ENCODE assay signal across 6 cellular contexts in the genomic region with DNA sequence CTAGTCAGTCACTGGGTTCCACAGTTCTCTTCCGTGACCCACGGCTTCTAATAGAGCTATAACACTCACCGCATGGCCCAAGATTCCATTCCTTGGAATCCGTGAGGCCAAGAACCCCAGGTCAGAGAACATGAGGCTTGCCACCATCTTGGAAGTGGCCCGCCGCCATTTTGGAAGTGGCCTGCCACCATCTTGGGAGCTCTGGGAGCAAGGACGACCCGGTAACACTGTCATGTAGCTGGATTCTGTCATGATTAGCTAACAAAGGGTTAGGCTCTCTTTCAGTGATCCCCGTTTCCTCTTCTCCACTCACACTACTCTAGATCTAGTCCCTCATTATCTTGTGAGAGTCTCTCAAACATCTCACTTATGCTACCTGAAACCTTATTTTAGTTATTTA.
DNase-seq lines count a peak whose midpoint lies in the region; ATAC-seq, FAIRE-seq and TF ChIP-seq lines count a peak whose summit lies in the region.
"Not testable (repeated sequence)": the region's sequence is repeated elsewhere in the genome, so short reads cannot be mapped to it uniquely, and the experiment has no call there.

No MANE protein-coding gene starts in this region.

- CTCF ChIA-PET in HEK293 (lab: Yijun Ruan, JAX); K562 (lab: Yijun Ruan, JAX; ENCODE audit: low intra/inter-chr PET ratio): not testable (repeated sequence)

- not testable (repeated sequence) for TF ChIP-seq RAD21 in K562 (CRISPR knock-in tag; conservative IDR thresholded peaks at IDR 0.05 in 1 of 2, IDR thresholded peaks at IDR 0.05 in 1 of 2)

- peak overlapping the region; percentile 70 for H2AFZ ChIP-seq in K562 (ENCODE audit: low read depth, low read length)

- WGBS in K562 (ENCODE audit: insufficient coverage, low coverage, missing lambda C conversion rate) = 2% methylated on average over 7 of the region's 9 CpGs

- peak overlapping the region; percentile 5 for H3K27ac Mint-ChIP-seq in activated T-cell treated with anti-CD3 and anti-CD28 coated beads, Interleukin-2, amount 50 U/mL, for 24 hours
- peak overlapping the region; percentile 2 to 19 for H3K27ac Mint-ChIP-seq in natural killer cell
- H3K27ac Mint-ChIP-seq in stimulated activated effector memory CD8-positive, alpha-beta T cell treated with anti-CD3 and anti-CD28 coated beads, Interleukin-12 subunit alpha, Interleukin-12 subunit beta, amount 100 ng/mL, for 72 hours = peak overlapping the region; percentile 41

- not testable (repeated sequence) for H3K9me3 ChIP-seq in HEK293 (ENCODE audit: control insufficient read depth, insufficient read depth, low read depth, low read length); K562 (replicated peaks; ENCODE audit: control insufficient read depth, insufficient read depth, low read depth, low read length); neutrophil

- ATAC-seq in K562; natural killer cell; stimulated activated effector memory CD8-positive, alpha-beta T cell treated with anti-CD3 and anti-CD28 coated beads, Interleukin-12 subunit alpha, Interleukin-12 subunit beta, amount 100 ng/mL, for 72 hours: not testable (repeated sequence)

- not testable (repeated sequence) for H3K4me3 Mint-ChIP-seq in activated T-cell treated with anti-CD3 and anti-CD28 coated beads, Interleukin-2, amount 50 U/mL, for 24 hours; natural killer cell; stimulated activated effector memory CD8-positive, alpha-beta T cell treated with anti-CD3 and anti-CD28 coated beads, Interleukin-12 subunit alpha, Interleukin-12 subunit beta, amount 100 ng/mL, for 72 hours

- not testable (repeated sequence) for TF ChIP-seq EP300 in K562 (IDR thresholded peaks at IDR 0.05; ENCODE audit: low read length)

- intact Hi-C loops in K562 (cut with micrococcal nuclease); natural killer cell (cut with micrococcal nuclease): not testable (repeated sequence)

- TF ChIP-seq POLR2A in K562 (conservative IDR thresholded peaks at IDR 0.05) = not testable (repeated sequence)

- not testable (repeated sequence) for H3K9me1 ChIP-seq in K562 (ENCODE audit: control insufficient read depth, insufficient read depth, low read length)

- not testable (repeated sequence) for BruUV-seq in K562 (replicated peaks; lab: Mats Ljungman, UMichigan)

- in situ Hi-C loops in K562 (cut with MboI) = not testable (repeated sequence)

- not testable (repeated sequence) for H3K27me3 Mint-ChIP-seq in activated T-cell treated with anti-CD3 and anti-CD28 coated beads, Interleukin-2, amount 50 U/mL, for 24 hours; natural killer cell (ENCODE audit: low read depth in 2 of 2)

- not testable (repeated sequence) for H3K4me2 ChIP-seq in K562 (ENCODE audit: insufficient read depth, low read length)

- peaks cover 47% of the 10 kb centered on the region for H3K4me1 Mint-ChIP-seq in activated T-cell treated with anti-CD3 and anti-CD28 coated beads, Interleukin-2, amount 50 U/mL, for 24 hours (ENCODE audit: low read depth)
- peaks cover 41 to 42% of the 10 kb centered on the region in 2 donors for H3K4me1 Mint-ChIP-seq in natural killer cell
- peaks cover 49% of the 10 kb centered on the region for H3K4me1 Mint-ChIP-seq in stimulated activated effector memory CD8-positive, alpha-beta T cell treated with anti-CD3 and anti-CD28 coated beads, Interleukin-12 subunit alpha, Interleukin-12 subunit beta, amount 100 ng/mL, for 72 hours

- not testable (repeated sequence) for TF ChIP-seq CTCF in HEK293 (tag by site-specific recombination; IDR thresholded peaks at IDR 0.05); K562 (IDR thresholded peaks at IDR 0.05 in 2 of 3, conservative IDR thresholded peaks at IDR 0.05 in 1 of 3; ENCODE audit: insufficient read depth in 2 of 3, low read depth in 1 of 3, low read length in 3 of 3); natural killer cell (IDR thresholded peaks at IDR 0.05); neutrophil (IDR thresholded peaks at IDR 0.05)

- POLR2A ChIA-PET in HEK293 (lab: Yijun Ruan, JAX) = not testable (repeated sequence)
- POLR2A ChIA-PET in K562 (lab: Yijun Ruan, JAX) = interaction anchor here (1.2 kb wide), 1 partner anchor 37 kb away, joined by 4 read pairs; no protein-coding TSS in a partner anchor

- H3K79me2 ChIP-seq in K562 (ENCODE audit: control insufficient read depth, insufficient read depth, low read length) = not testable (repeated sequence)

- H3K9ac ChIP-seq in K562 (ENCODE audit: insufficient read depth in 1 of 2, low read depth in 2 of 2, low read length in 2 of 2) = not testable (repeated sequence)

- not testable (repeated sequence) for DNase-seq in activated T-cell treated with anti-CD3 and anti-CD28 coated beads, Interleukin-2, amount 50 U/mL, for 24 hours; K562 (ENCODE audit: extremely low read depth in 1 of 4, low spot score in 3 of 4); natural killer cell; stimulated activated effector memory CD8-positive, alpha-beta T cell treated with anti-CD3 and anti-CD28 coated beads, Interleukin-12 subunit alpha, Interleukin-12 subunit beta, amount 100 ng/mL, for 72 hours (ENCODE audit: low spot score in 2 of 2)

- H4K20me1 ChIP-seq in K562 (replicated peaks; ENCODE audit: control insufficient read depth, insufficient read depth, low read length) = not testable (repeated sequence)

- H3K36me3 ChIP-seq in HEK293 (ENCODE audit: control insufficient read depth in 2 of 2, insufficient read depth in 1 of 2, low read length in 2 of 2); K562 (ENCODE audit: control insufficient read depth, insufficient read depth, low read length); neutrophil: not testable (repeated sequence)

- H3K9me3 Mint-ChIP-seq in activated T-cell treated with anti-CD3 and anti-CD28 coated beads, Interleukin-2, amount 50 U/mL, for 24 hours; natural killer cell; stimulated activated effector memory CD8-positive, alpha-beta T cell treated with anti-CD3 and anti-CD28 coated beads, Interleukin-12 subunit alpha, Interleukin-12 subunit beta, amount 100 ng/mL, for 72 hours: not testable (repeated sequence)

- H3K27me3 ChIP-seq in K562 (ENCODE audit: control insufficient read depth in 2 of 2, insufficient read depth in 2 of 2, low read length in 2 of 2); neutrophil: not testable (repeated sequence)

- H3K4me3 ChIP-seq in HEK293 (ENCODE audit: low read depth, low read length); K562; neutrophil (ENCODE audit: low read depth in 1 of 2, low read length in 1 of 2): not testable (repeated sequence)

- H3K4me1 ChIP-seq in HEK293 (ENCODE audit: control insufficient read depth, insufficient read depth, low read length); K562 (replicated peaks in 1 of 2; ENCODE audit: control insufficient read depth in 2 of 2, insufficient read depth in 2 of 2, low read length in 2 of 2): not testable (repeated sequence)
- peaks cover 30 to 56% of the 10 kb centered on the region in 2 experiments for H3K4me1 ChIP-seq in neutrophil (ENCODE audit: control insufficient read depth in 1 of 2, insufficient read depth in 1 of 2, low read depth in 1 of 2, low read length in 1 of 2)

- H3K36me3 Mint-ChIP-seq in activated T-cell treated with anti-CD3 and anti-CD28 coated beads, Interleukin-2, amount 50 U/mL, for 24 hours (ENCODE audit: low read depth); natural killer cell; stimulated activated effector memory CD8-positive, alpha-beta T cell treated with anti-CD3 and anti-CD28 coated beads, Interleukin-12 subunit alpha, Interleukin-12 subunit beta, amount 100 ng/mL, for 72 hours: not testable (repeated sequence)

- FAIRE-seq in K562 (lab: Jason Lieb, UNC) = not testable (repeated sequence)

- H3K27ac ChIP-seq in HEK293 (ENCODE audit: extremely low read depth, low read depth, low read length); K562 (ENCODE audit: extremely low read depth, low read depth, low read length): not testable (repeated sequence)
- peak overlapping the region; percentile 89 for H3K27ac ChIP-seq in neutrophil

TF ChIP-seq in HEK293, 187 proteins besides CTCF, POLR2A, EP300 and RAD21:
- TF ChIP-seq YY1 (tag by site-specific recombination; IDR thresholded peaks at IDR 0.05) = 0 out of 2 replicates have a peak, but pooled peaks have one; percentile 27

TF ChIP-seq in K562, 482 proteins besides CTCF, POLR2A, EP300 and RAD21:
- TF ChIP-seq YY1 (IDR thresholded peaks at IDR 0.05; ENCODE audit: borderline replicate concordance in 1 of 3, control insufficient read depth in 1 of 3, extremely low read depth in 1 of 3, insufficient read depth in 3 of 3, insufficient read length in 1 of 3, insufficient replicate concordance in 2 of 3, low read depth in 1 of 3, low read length in 2 of 3) (peak; percentile 40 to 79 (median 42)), KAT8 (IDR thresholded peaks at IDR 0.05; ENCODE audit: low read depth) (0 out of 2 replicates have a peak, but pooled peaks have one; percentile 27)
